33 cellular contexts compared by ENCODE assay signal in genomic region chr4:58962424-58962823, GRCh38.
"Had no signal": no experiment of that assay in that cellular context is flagged by ENCODE, and none has a peak within 500 bp of the region (broad histone marks: within the 10 kb centered on the region; RNA-seq: fewer than 3 reads in every experiment).

No MANE protein-coding gene starts in this region.

- H3K36me3 ChIP-seq: brain microvascular endothelial cell had no signal

- H3K27me3 ChIP-seq: brain microvascular endothelial cell had no signal

- H3K4me2 ChIP-seq: PC-9 had no signal

- ATAC-seq: activated CD8-positive, alpha-beta T cell treated with anti-CD3 and anti-CD28 coated beads for 36 hours; activated T-cell treated with anti-CD3 and anti-CD28 coated beads, Interleukin-2, amount 50 U/mL, for 72 hours; activated T-helper 17 cell treated with anti-CD3 and anti-CD28 coated beads, Interleukin-2, amount 50 U/mL, for 72 hours; Right ventricle myocardium inferior; SK-N-SH treated with all-trans-retinoic acid at 6 μM for 48 hours had no signal

- DNase-seq: activated CD4-positive, alpha-beta T cell treated with anti-CD3 and anti-CD28 coated beads, Interleukin-2, amount 10 ng/mL, durations not matched to agents 24 days and 14 days; activated CD4-positive, alpha-beta T cell treated with anti-CD3 and anti-CD28 coated beads, Interleukin-2, amount 50 U/mL, for 4 hours; activated CD8-positive, alpha-beta T cell treated with anti-CD3 and anti-CD28 coated beads for 36 hours; activated effector memory CD4-positive, alpha-beta T cell treated with anti-CD3 and anti-CD28 coated beads, Interleukin-2, amount 50 U/mL, for 16 hours; activated naive CD4-positive, alpha-beta T cell; activated naive CD4-positive, alpha-beta T cell treated with anti-CD3 and anti-CD28 coated beads, Interleukin-2, amount 50 U/mL, for 16 hours; activated naive CD8-positive, alpha-beta T cell treated with anti-CD3 and anti-CD28 coated beads for 36 hours; activated T-cell treated with anti-CD3 and anti-CD28 coated beads, Interleukin-2, amount 50 U/mL, for 1 hour; activated T-cell treated with anti-CD3 and anti-CD28 coated beads, Interleukin-2, amount 50 U/mL, for 72 hours; amniotic stem cell; aorta; brain microvascular endothelial cell; central memory CD4-positive, alpha-beta T cell; MM.1S; MV-4-11; NCI-H1092; NCI-H1436 treated with DMSO at 0.1 percent for 48 hours; NCI-H187; NCI-H2029 treated with DMSO at 0.1 percent for 48 hours; NCI-H345; NCI-H524 treated with DMSO at 0.1 percent for 48 hours; NCI-H748 treated with DMSO at 0.1 percent for 48 hours; NK-92 treated with Interleukin-12 subunit alpha and Interleukin-12 subunit beta, amount 100 ng/mL, for 24 hours; PC-9; SIG-M5; SW 1271; T-helper 1 cell; T-helper 2 cell; T-helper 9 cell had no signal

- H3K27ac ChIP-seq: brain microvascular endothelial cell, PC-9, RWPE1 had no signal

- H2AFZ ChIP-seq: PC-9 had no signal

- H3K4me3 ChIP-seq: PC-9 had no signal
